In the genomic region with DNA sequence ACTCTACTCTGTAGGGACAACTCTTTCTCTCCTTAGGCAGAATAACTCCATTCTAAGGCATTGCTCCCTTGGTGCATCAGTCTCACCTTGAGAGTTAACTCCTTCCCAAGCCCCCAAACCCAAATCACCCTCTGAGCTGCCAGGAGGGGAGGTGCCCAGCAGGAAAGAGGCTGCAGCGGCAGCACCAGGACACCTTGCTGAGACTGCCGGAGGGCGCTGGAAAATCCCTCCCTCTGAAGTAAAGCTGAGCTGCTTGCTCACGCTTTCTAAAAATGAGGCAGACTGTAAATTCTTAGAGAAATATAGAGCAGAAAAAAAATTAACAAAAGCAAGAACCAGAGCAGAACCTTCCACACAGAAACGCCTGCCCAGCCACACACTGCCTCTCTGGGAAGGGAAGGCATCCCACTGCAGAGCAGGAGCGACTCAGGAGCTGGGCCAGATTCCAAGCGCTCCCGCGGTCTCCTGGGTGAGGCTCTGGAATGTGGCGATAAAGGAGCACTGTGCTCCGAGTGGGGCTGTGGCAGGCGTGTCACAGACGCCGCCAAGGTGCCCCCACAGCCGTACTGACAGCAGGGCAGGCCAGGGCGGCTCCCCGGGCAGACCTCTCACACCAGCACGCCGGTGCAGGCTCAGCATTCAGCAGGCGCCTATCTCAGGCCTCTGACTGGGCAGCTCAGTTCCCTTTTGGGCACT, we compare ENCODE assay signal across 1 cellular context.
TF ChIP-seq lines count a peak whose summit lies in the region.

No MANE protein-coding gene starts in this region.

TF ChIP-seq in HCT116, 20 proteins besides CTCF, POLR2A, EP300 and RAD21 (continued from another document):
- TF ChIP-seq FOSL1 (IDR thresholded peaks at IDR 0.05; ENCODE audit: low read depth) (0 out of 2 replicates have a peak, but pooled peaks have one; percentile 15), SIN3A (IDR thresholded peaks at IDR 0.05; ENCODE audit: low read depth) (no peak)
